14 cellular contexts compared by ENCODE assay signal in the genomic region with DNA sequence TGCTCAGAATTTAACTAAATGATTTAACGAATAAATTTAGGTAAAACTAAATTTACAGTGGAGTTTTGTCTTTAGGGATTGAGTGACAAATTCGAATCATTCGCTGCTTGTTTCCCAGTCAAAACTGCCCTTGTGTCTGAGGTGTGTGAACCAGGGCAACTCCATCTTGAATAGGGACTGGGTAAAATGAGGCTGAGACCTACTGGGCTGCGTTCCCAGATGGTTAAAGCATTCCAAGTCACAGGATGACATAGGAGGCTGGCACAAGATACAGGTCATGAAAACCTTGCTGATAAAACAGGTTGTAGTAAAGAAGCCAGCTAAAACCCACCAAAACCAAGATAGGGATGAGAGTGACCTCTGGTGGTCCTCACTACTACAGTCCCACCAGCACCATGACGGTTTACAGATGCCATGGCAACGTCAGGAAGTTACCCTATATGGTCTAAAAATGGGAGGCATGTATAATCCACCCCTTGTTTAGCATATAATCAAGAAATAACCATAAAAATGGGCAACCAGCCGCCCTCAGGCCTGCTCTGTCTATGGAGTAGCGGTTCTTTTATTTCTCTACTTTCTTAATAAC. TPM values are rescaled to one million over a fixed set of nuclear protein-coding genes. Genes with fewer than 3 reads are reported as not detected.
DNase-seq lines count a peak whose midpoint lies in the region; ATAC-seq, FAIRE-seq and TF ChIP-seq lines count a peak whose summit lies in the region.
"Had no signal": no experiment of that assay in that cellular context is flagged by ENCODE, and none has a peak within 500 bp of the region (broad histone marks: within the 10 kb centered on the region; RNA-seq: fewer than 3 reads in every experiment).

No MANE protein-coding gene starts in this region.

- H3K79me1 ChIP-seq in mesendoderm (ENCODE audit: low read length) = no peaks in the 10 kb centered on the region

- H2BK5ac ChIP-seq in mesendoderm (ENCODE audit: low read length) = no peak overlapping the region

- H3K27me3 ChIP-seq in HAP-1 (ENCODE audit: low read depth) = peaks cover 8% of the 10 kb centered on the region
- H3K27me3 ChIP-seq in mesendoderm (ENCODE audit: insufficient read depth, low read length, poor library complexity) = no peaks in the 10 kb centered on the region

- H3K36me3 Mint-ChIP-seq in WTC11 = no peaks in the 10 kb centered on the region
- H3K36me3 Mint-ChIP-seq in natural killer cell = no peaks in the 10 kb centered on the region
- H3K36me3 Mint-ChIP-seq: natural killer cell treated with Interleukin-12 subunit alpha and Interleukin-12 subunit beta and Interleukin-15 and Interleukin-18, amount 100 ng/mL, for 72 hours had no signal

- no peak for FAIRE-seq in GM19239 (lab: Jason Lieb, UNC)
- FAIRE-seq: endothelial cell of umbilical vein had no signal

- H3K27ac Mint-ChIP-seq in WTC11 = no peak overlapping the region
- H3K27ac Mint-ChIP-seq in natural killer cell = no peak overlapping the region
- H3K27ac Mint-ChIP-seq: natural killer cell treated with Interleukin-12 subunit alpha and Interleukin-12 subunit beta and Interleukin-15 and Interleukin-18, amount 100 ng/mL, for 72 hours; stimulated activated naive CD8-positive, alpha-beta T cell treated with anti-CD3 and anti-CD28 coated beads, Interleukin-15, Interleukin-2, amounts not matched to agents 100 ng/mL and 50 ng/mL, for 24 hours had no signal

- peaks cover 6% of the 10 kb centered on the region for H3K4me1 ChIP-seq in HAP-1
- no peaks in the 10 kb centered on the region for H3K4me1 ChIP-seq in mesendoderm (ENCODE audit: control insufficient read depth, low read depth, low read length)

- H3K9me3 Mint-ChIP-seq in WTC11 (peaks cover 5% of the 10 kb centered on the region; the same call in 1 of the 2 replicates), natural killer cell (no peaks in the 10 kb centered on the region)
- H3K9me3 Mint-ChIP-seq: natural killer cell treated with Interleukin-12 subunit alpha and Interleukin-12 subunit beta and Interleukin-15 and Interleukin-18, amount 100 ng/mL, for 72 hours; stimulated activated naive CD8-positive, alpha-beta T cell treated with anti-CD3 and anti-CD28 coated beads, Interleukin-15, Interleukin-2, amounts not matched to agents 100 ng/mL and 50 ng/mL, for 24 hours had no signal

- ATAC-seq in WTC11 (peak; percentile 38), natural killer cell (no peak), HG02759 (IDR thresholded peaks at IDR 0.05; ENCODE audit: unreplicated experiment) (no peak)
- ATAC-seq: natural killer cell treated with Interleukin-12 subunit alpha and Interleukin-12 subunit beta and Interleukin-15 and Interleukin-18, amount 100 ng/mL, for 72 hours had no signal

- H4K8ac ChIP-seq in mesendoderm (ENCODE audit: low read depth, low read length) = no peak overlapping the region

- no peak for TF ChIP-seq CTCF in WTC11 (IDR thresholded peaks at IDR 0.05)
- TF ChIP-seq CTCF in natural killer cell (IDR thresholded peaks at IDR 0.05) = no peak

- no peak overlapping the region for H3K4ac ChIP-seq in mesendoderm (ENCODE audit: low read depth, low read length)

- POLR2A ChIA-PET in WTC11 (lab: Charles Lee) = interaction anchor here (0.6 kb wide), 1 partner anchor 10 kb away, joined by 3 read pairs; the partner anchor contains the start of gene ANKRD10

- WGBS in mesendoderm (ENCODE audit: extremely low coverage, insufficient coverage, low lambda C conversion rate) = no CpG with 5 or more reads among the region's 8 CpGs

- intact Hi-C loops in natural killer cell (cut with micrococcal nuclease) = no loop called here

- no peak overlapping the region for H3K27ac ChIP-seq in mesendoderm (ENCODE audit: low read depth, low read length)

- no peak overlapping the region for H2AK5ac ChIP-seq in mesendoderm (ENCODE audit: low read length)

- peaks cover 26% of the 10 kb centered on the region for H3K4me1 Mint-ChIP-seq in WTC11
- H3K4me1 Mint-ChIP-seq in natural killer cell = peaks cover 5 to 11% of the 10 kb centered on the region in 2 donors

- no peak overlapping the region for H2BK15ac ChIP-seq in mesendoderm (replicated peaks; ENCODE audit: low read depth)

- H4K5ac ChIP-seq in mesendoderm (ENCODE audit: low read length) = no peak overlapping the region

- peaks cover 8% of the 10 kb centered on the region; the same call in 1 of the 2 replicates for H3K27me3 Mint-ChIP-seq in WTC11 (ENCODE audit: low read depth)
- H3K27me3 Mint-ChIP-seq in natural killer cell (ENCODE audit: low read depth in 2 of 2) = peaks cover 51 to 83% of the 10 kb centered on the region in 2 donors

- no peaks in the 10 kb centered on the region for H3K79me2 ChIP-seq in mesendoderm (ENCODE audit: control insufficient read depth, insufficient read depth, low read length)

- no peak overlapping the region for H3K4me3 Mint-ChIP-seq in WTC11
- no peak overlapping the region for H3K4me3 Mint-ChIP-seq in natural killer cell
- H3K4me3 Mint-ChIP-seq: natural killer cell treated with Interleukin-12 subunit alpha and Interleukin-12 subunit beta and Interleukin-15 and Interleukin-18, amount 100 ng/mL, for 72 hours; stimulated activated naive CD8-positive, alpha-beta T cell treated with anti-CD3 and anti-CD28 coated beads, Interleukin-15, Interleukin-2, amounts not matched to agents 100 ng/mL and 50 ng/mL, for 24 hours had no signal

- no peak overlapping the region for H3K56ac ChIP-seq in mesendoderm (ENCODE audit: low read length)

- H3K9me3 ChIP-seq in HAP-1 = no peaks in the 10 kb centered on the region; the same call in 1 of the 2 replicates

- H3K36me3 ChIP-seq in HAP-1 (replicated peaks) (no peaks in the 10 kb centered on the region), mesendoderm (ENCODE audit: control insufficient read depth, insufficient read depth, low read length) (no peaks in the 10 kb centered on the region)

- H2BK120ac ChIP-seq in mesendoderm (ENCODE audit: low read depth, low read length) = no peak overlapping the region

- H3K4me2 ChIP-seq in mesendoderm (ENCODE audit: low read length) = no peak overlapping the region

- in situ Hi-C loops in HAP-1 (cut with MboI; ENCODE audit: low sequenced_read_pairs) = no loop called here

- no peak overlapping the region for H3K4me3 ChIP-seq in HAP-1
- H3K4me3 ChIP-seq in mesendoderm (ENCODE audit: low read length) = no peak overlapping the region

- no peak overlapping the region for H3K18ac ChIP-seq in mesendoderm (ENCODE audit: low read length)

- DNase-seq in EH (ENCODE audit: low read depth) = peak; percentile 44
- peak; percentile 29 to 60 for DNase-seq in HAP-1 (ENCODE audit: low spot score in 2 of 2)
- DNase-seq in WTC11 (ENCODE audit: low spot score) = peak; percentile 28
- peak; percentile 70 for DNase-seq in mesendoderm
- no peak for DNase-seq in ecto neural progenitor cell (ENCODE audit: low spot score)
- no peak for DNase-seq in natural killer cell
- DNase-seq in GM19239 (ENCODE audit: insufficient read length, low spot score) = no peak
- DNase-seq: DMS53, GOT3, NCI-H2029 treated with DMSO at 0.1 percent for 48 hours had no signal

- no peak overlapping the region for H3K23ac ChIP-seq in mesendoderm (ENCODE audit: low read length)

- CTCF ChIA-PET in WTC11 (lab: Charles Lee) = interaction anchor here (0.6 to 4.1 kb wide), 8 partner anchors 10 to 1872 kb away, joined by 3 to 25 read pairs (median 3); partner anchors contain the start of gene ANKRD10

- no peak overlapping the region for H3K9ac ChIP-seq in mesendoderm (ENCODE audit: low read length)

TF ChIP-seq in WTC11, 78 proteins besides CTCF, POLR2A, EP300 and RAD21:
- TF ChIP-seq FOXJ3 (CRISPR knock-in tag; IDR thresholded peaks at IDR 0.05; ENCODE audit: borderline replicate concordance) = no peak

RNA-seq across cellular contexts. Expression of gene ANKRD10, which starts 10.2 kb away (rescaled TPM):
- total RNA-seq in WTC11 (2021) (176 to 219 TPM (median 191 TPM) in 3 replicates), natural killer cell (100 to 1,000 TPM; 173 to 221 (median 185) TPM)
- 49.3 TPM for polyA plus RNA-seq in mesendoderm (2013, experiment 1 of 2)
- polyA plus RNA-seq in mesendoderm (2013, experiment 2 of 2) = 49.3 TPM

Comparison
In these comparisons a context has a peak if more than half of its experiments do, and no peak if none do; other contexts are left out.
1. DNase-seq: peak in EH (single experiment), HAP-1 (2 of 2), WTC11 (single experiment) and mesendoderm (single experiment); none in ecto neural progenitor cell (single experiment), natural killer cell (single experiment) and GM19239 (single experiment).